ENCODE assay signal across 31 cellular contexts in genomic region chr12:130146532-130146931, GRCh38. TPM values are rescaled to one million over a fixed set of nuclear protein-coding genes. Genes with fewer than 3 reads are reported as not detected.
"Had no signal": no experiment of that assay in that cellular context is flagged by ENCODE, and none has a peak within 500 bp of the region (broad histone marks: within the 10 kb centered on the region; RNA-seq: fewer than 3 reads in every experiment).

No MANE protein-coding gene starts in this region.

- H3K4me3 Mint-ChIP-seq: dendritic cell treated with granulocyte-macrophage colony-stimulating factor and Interleukin-4, amounts not matched to agents 40 ng/mL and 50 ng/mL, for 4 days; effector memory CD8-positive, alpha-beta T cell; endodermal cell had no signal

- H3K27ac Mint-ChIP-seq: dendritic cell treated with granulocyte-macrophage colony-stimulating factor and Interleukin-4, amounts not matched to agents 40 ng/mL and 50 ng/mL, for 4 days; effector memory CD8-positive, alpha-beta T cell; endodermal cell had no signal

- H3K27me3 ChIP-seq: colonic mucosa, gastrocnemius medialis had no signal

- H3K4me3 ChIP-seq: colonic mucosa, coronary artery, dorsolateral prefrontal cortex, esophagus muscularis mucosa, esophagus squamous epithelium, gastrocnemius medialis, gastroesophageal sphincter, heart left ventricle, heart right ventricle had no signal

- FAIRE-seq: colon, endometrium, endothelial cell of umbilical vein, frontal cortex had no signal

- H3K9me3 ChIP-seq: colonic mucosa, esophagus muscularis mucosa, esophagus squamous epithelium, gastrocnemius medialis, heart left ventricle, heart right ventricle had no signal

- H3K36me3 ChIP-seq: colonic mucosa, esophagus muscularis mucosa, esophagus squamous epithelium, gastrocnemius medialis, gastroesophageal sphincter, heart left ventricle, heart right ventricle had no signal

- H3K27me3 Mint-ChIP-seq: dendritic cell treated with granulocyte-macrophage colony-stimulating factor and Interleukin-4, amounts not matched to agents 40 ng/mL and 50 ng/mL, for 4 days had no signal

- ATAC-seq: effector memory CD8-positive, alpha-beta T cell; esophagus mucosa; foreskin keratinocyte; gastrocnemius medialis; gastroesophageal sphincter; heart left ventricle; heart right ventricle had no signal

- H3K9me3 Mint-ChIP-seq: dendritic cell treated with granulocyte-macrophage colony-stimulating factor and Interleukin-4, amounts not matched to agents 40 ng/mL and 50 ng/mL, for 4 days; endodermal cell had no signal

- DNase-seq: colonic mucosa; cortex of kidney; dermis blood vessel endothelial cell; dorsolateral prefrontal cortex; effector CD4-positive, alpha-beta T cell; effector CD8-positive, alpha-beta T cell; effector memory CD4-positive, alpha-beta T cell; effector memory CD8-positive, alpha-beta T cell; endodermal cell; erythroblast; esophagus squamous epithelium; foreskin fibroblast; foreskin keratinocyte; foreskin melanocyte; gastrocnemius medialis; glutamatergic neuron; head of caudate nucleus; heart left ventricle; heart right ventricle had no signal

- H3K4me1 ChIP-seq: colonic mucosa, esophagus muscularis mucosa, gastrocnemius medialis, gastroesophageal sphincter, heart left ventricle, heart right ventricle had no signal

- H3K27ac ChIP-seq: colonic mucosa, coronary artery, dorsolateral prefrontal cortex, epithelial cell of prostate, esophagus muscularis mucosa, foreskin keratinocyte, gastrocnemius medialis, gastroesophageal sphincter, heart left ventricle, heart right ventricle had no signal

RNA-seq across cellular contexts. Expression of gene FZD10, which starts 15.7 kb away (rescaled TPM):
- total RNA-seq: endothelial cell of umbilical vein, fibroblast of villous mesenchyme, glomerular endothelial cell had no signal
- polyA plus RNA-seq: endothelial cell of umbilical vein had no signal
